Comparison of ENCODE assay signal across 8 cellular contexts in the genomic region with DNA sequence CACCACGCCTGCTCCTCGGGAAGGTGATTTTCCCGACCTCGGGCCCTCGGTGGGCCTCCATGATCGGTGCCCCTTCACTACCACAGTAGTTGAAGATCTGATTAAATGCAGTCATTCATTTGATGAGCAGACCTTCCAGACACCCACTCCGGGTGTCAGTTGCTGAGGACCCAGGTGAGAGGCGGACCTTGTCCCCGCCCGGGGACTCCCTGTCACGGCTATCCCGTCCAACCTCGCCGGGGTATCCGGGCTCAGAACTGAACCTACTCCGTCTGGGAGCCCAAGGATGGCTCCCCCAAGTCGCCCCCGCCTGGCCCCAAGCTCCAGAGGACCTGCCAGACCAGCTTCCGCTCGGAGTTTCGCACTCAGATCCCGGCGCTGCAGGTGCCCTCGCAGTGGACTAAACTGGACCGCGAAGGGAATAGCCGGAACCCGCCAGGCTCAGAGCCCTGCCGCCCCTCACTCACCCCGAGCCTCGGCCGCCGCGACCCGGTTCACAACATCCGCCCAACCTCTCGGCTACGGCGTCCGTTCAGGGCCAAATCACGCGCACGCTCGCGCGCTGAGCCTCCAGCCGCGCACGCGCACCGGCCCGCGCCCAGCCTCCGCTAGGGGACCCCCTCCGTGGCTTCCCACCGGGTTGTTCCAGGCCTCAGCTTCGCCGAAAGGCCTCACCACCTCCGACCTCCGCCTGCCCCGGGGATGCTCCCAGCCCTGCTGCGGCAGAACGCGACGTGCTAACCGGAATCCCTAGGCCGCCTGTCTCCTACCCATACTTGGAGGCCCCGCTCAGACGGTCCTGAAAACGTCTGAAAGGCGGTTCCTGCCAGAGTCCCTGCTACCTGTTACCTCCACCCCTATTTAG. TPM values are rescaled to one million over a fixed set of nuclear protein-coding genes. Genes with fewer than 3 reads are reported as not detected.
DNase-seq lines count a peak whose midpoint lies in the region; ATAC-seq and TF ChIP-seq lines count a peak whose summit lies in the region.

No MANE protein-coding gene starts in this region.

- peaks cover 21 to 27% of the 10 kb centered on the region in 2 donors for H3K4me1 ChIP-seq in naive thymus-derived CD4-positive, alpha-beta T cell (ENCODE audit: control insufficient read depth in 2 of 2, insufficient read depth in 2 of 2, low read length in 2 of 2)

- no peaks in the 10 kb centered on the region for H3K27me3 ChIP-seq in naive thymus-derived CD4-positive, alpha-beta T cell (ENCODE audit: control insufficient read depth in 2 of 2, insufficient read depth in 2 of 2, low read length in 2 of 2)

- CTCF ChIA-PET in naive thymus-derived CD4-positive, alpha-beta T cell (lab: Charles Lee) = no interaction called here

- no peaks in the 10 kb centered on the region for H3K4me1 Mint-ChIP-seq in activated T-cell treated with anti-CD3 and anti-CD28 coated beads, Interleukin-2, amount 50 U/mL, for 72 hours (ENCODE audit: low read depth)
- H3K4me1 Mint-ChIP-seq in naive thymus-derived CD4-positive, alpha-beta T cell = peaks cover 0 to 3% (median 0%) of the 10 kb centered on the region in 7 donors
- no peaks in the 10 kb centered on the region for H3K4me1 Mint-ChIP-seq in stimulated activated effector memory CD8-positive, alpha-beta T cell treated with anti-CD3 and anti-CD28 coated beads, Interleukin-12 subunit alpha, Interleukin-12 subunit beta, amount 100 ng/mL, for 72 hours

- H3K36me3 ChIP-seq in KOPT-K1 (ENCODE audit: insufficient read depth, low read length) = no peaks in the 10 kb centered on the region
- H3K36me3 ChIP-seq in naive thymus-derived CD4-positive, alpha-beta T cell (ENCODE audit: control insufficient read depth in 2 of 3, insufficient read depth in 3 of 3, low read length in 3 of 3) = peaks cover 0 to 4% (median 0%) of the 10 kb centered on the region in 3 experiments

- H3K4me3 Mint-ChIP-seq in activated T-cell treated with anti-CD3 and anti-CD28 coated beads, Interleukin-2, amount 50 U/mL, for 72 hours = no peak overlapping the region
- no peak overlapping the region for H3K4me3 Mint-ChIP-seq in naive thymus-derived CD4-positive, alpha-beta T cell
- no peak overlapping the region for H3K4me3 Mint-ChIP-seq in stimulated activated effector memory CD8-positive, alpha-beta T cell treated with anti-CD3 and anti-CD28 coated beads, Interleukin-12 subunit alpha, Interleukin-12 subunit beta, amount 100 ng/mL, for 72 hours

- peak overlapping the region; percentile 83 for H3K4me3 ChIP-seq in fibroblast of mammary gland (ENCODE audit: control insufficient read depth, low read depth, low read length)
- peak overlapping the region; percentile 89 for H3K4me3 ChIP-seq in naive thymus-derived CD4-positive, alpha-beta T cell (ENCODE audit: low read length)

- DNase-seq in EH (ENCODE audit: low read depth) = peak; percentile 97
- peak; percentile 100 for DNase-seq in activated T-cell treated with anti-CD3 and anti-CD28 coated beads, Interleukin-2, amount 50 U/mL, for 72 hours
- DNase-seq in fibroblast of mammary gland (ENCODE audit: low read depth) = peak; percentile 91
- DNase-seq in naive thymus-derived CD4-positive, alpha-beta T cell = peak; percentile 95 to 100 (median 100)
- DNase-seq in stimulated activated effector memory CD8-positive, alpha-beta T cell treated with anti-CD3 and anti-CD28 coated beads, Interleukin-12 subunit alpha, Interleukin-12 subunit beta, amount 100 ng/mL, for 72 hours (ENCODE audit: low spot score in 2 of 2) = peak; percentile 100

- no peak for TF ChIP-seq CTCF in fibroblast of mammary gland (conservative IDR thresholded peaks at IDR 0.05; ENCODE audit: control insufficient read depth, insufficient read depth, low read depth, low read length)

- peak; percentile 65 for ATAC-seq in GM21825 (IDR thresholded peaks at IDR 0.05; ENCODE audit: unreplicated experiment)
- ATAC-seq in activated T-cell treated with anti-CD3 and anti-CD28 coated beads, Interleukin-2, amount 50 U/mL, for 72 hours (replicated peaks in 1 of 2) = peak; percentile 89 to 92
- peak; percentile 96 for ATAC-seq in naive thymus-derived CD4-positive, alpha-beta T cell
- peak; percentile 89 for ATAC-seq in stimulated activated effector memory CD8-positive, alpha-beta T cell treated with anti-CD3 and anti-CD28 coated beads, Interleukin-12 subunit alpha, Interleukin-12 subunit beta, amount 100 ng/mL, for 72 hours

- peak overlapping the region; percentile 75 for H3K27ac ChIP-seq in KOPT-K1 (ENCODE audit: low read depth, low read length, poor library complexity, severe bottlenecking)
- H3K27ac ChIP-seq in naive thymus-derived CD4-positive, alpha-beta T cell (ENCODE audit: low read depth, low read length) = peak overlapping the region; percentile 80

- POLR2A ChIA-PET in naive thymus-derived CD4-positive, alpha-beta T cell (lab: Charles Lee) = interaction anchor here (1.3 to 1.9 kb wide), 5 partner anchors 9 to 260 kb away, joined by 5 to 13 read pairs (median 6); a partner anchor contains a TSS

- no peaks in the 10 kb centered on the region for H3K27me3 Mint-ChIP-seq in activated T-cell treated with anti-CD3 and anti-CD28 coated beads, Interleukin-2, amount 50 U/mL, for 72 hours (ENCODE audit: low read depth)
- peaks cover 0 to 10% (median 0%) of the 10 kb centered on the region in 5 donors for H3K27me3 Mint-ChIP-seq in naive thymus-derived CD4-positive, alpha-beta T cell

- H3K27ac Mint-ChIP-seq in activated T-cell treated with anti-CD3 and anti-CD28 coated beads, Interleukin-2, amount 50 U/mL, for 72 hours = no peak overlapping the region
- no peak overlapping the region for H3K27ac Mint-ChIP-seq in naive thymus-derived CD4-positive, alpha-beta T cell
- H3K27ac Mint-ChIP-seq in stimulated activated effector memory CD8-positive, alpha-beta T cell treated with anti-CD3 and anti-CD28 coated beads, Interleukin-12 subunit alpha, Interleukin-12 subunit beta, amount 100 ng/mL, for 72 hours = no peak overlapping the region

- H3K36me3 Mint-ChIP-seq in activated T-cell treated with anti-CD3 and anti-CD28 coated beads, Interleukin-2, amount 50 U/mL, for 72 hours (ENCODE audit: insufficient read depth in 2 of 2) = no peaks in the 10 kb centered on the region
- no peaks in the 10 kb centered on the region for H3K36me3 Mint-ChIP-seq in naive thymus-derived CD4-positive, alpha-beta T cell
- H3K36me3 Mint-ChIP-seq in stimulated activated effector memory CD8-positive, alpha-beta T cell treated with anti-CD3 and anti-CD28 coated beads, Interleukin-12 subunit alpha, Interleukin-12 subunit beta, amount 100 ng/mL, for 72 hours = no peaks in the 10 kb centered on the region

- intact Hi-C loops in naive thymus-derived CD4-positive, alpha-beta T cell (cut with micrococcal nuclease) = loop anchor here in 1 of 2 donors (1.0 kb wide), 1 partner anchor 277 kb away; a partner anchor contains a TSS

- H3K9me3 ChIP-seq in KOPT-K1 (ENCODE audit: insufficient read depth, low read length, poor library complexity, severe bottlenecking) = no peaks in the 10 kb centered on the region
- no peaks in the 10 kb centered on the region for H3K9me3 ChIP-seq in naive thymus-derived CD4-positive, alpha-beta T cell (ENCODE audit: control insufficient read depth in 2 of 3, low read length in 3 of 3)

- H3K9me3 Mint-ChIP-seq in activated T-cell treated with anti-CD3 and anti-CD28 coated beads, Interleukin-2, amount 50 U/mL, for 72 hours = no peaks in the 10 kb centered on the region
- no peaks in the 10 kb centered on the region for H3K9me3 Mint-ChIP-seq in naive thymus-derived CD4-positive, alpha-beta T cell
- no peaks in the 10 kb centered on the region for H3K9me3 Mint-ChIP-seq in stimulated activated effector memory CD8-positive, alpha-beta T cell treated with anti-CD3 and anti-CD28 coated beads, Interleukin-12 subunit alpha, Interleukin-12 subunit beta, amount 100 ng/mL, for 72 hours

TF ChIP-seq in PFSK-1, 5 proteins besides CTCF, POLR2A, EP300 and RAD21 (continues in another document):
- TF ChIP-seq POLR2AphosphoS5 (IDR thresholded peaks at IDR 0.05; ENCODE audit: low read depth, low read length) = peak; percentile 98
- peak; percentile 76 for TF ChIP-seq TAF1 (IDR thresholded peaks at IDR 0.05; ENCODE audit: borderline replicate concordance, insufficient read depth, low read length)
- TF ChIP-seq SIN3A (IDR thresholded peaks at IDR 0.05; ENCODE audit: borderline replicate concordance, insufficient read depth, low read length) = peak; percentile 96; the same call in 1 of the 2 replicates
- TF ChIP-seq, protein P1, sequence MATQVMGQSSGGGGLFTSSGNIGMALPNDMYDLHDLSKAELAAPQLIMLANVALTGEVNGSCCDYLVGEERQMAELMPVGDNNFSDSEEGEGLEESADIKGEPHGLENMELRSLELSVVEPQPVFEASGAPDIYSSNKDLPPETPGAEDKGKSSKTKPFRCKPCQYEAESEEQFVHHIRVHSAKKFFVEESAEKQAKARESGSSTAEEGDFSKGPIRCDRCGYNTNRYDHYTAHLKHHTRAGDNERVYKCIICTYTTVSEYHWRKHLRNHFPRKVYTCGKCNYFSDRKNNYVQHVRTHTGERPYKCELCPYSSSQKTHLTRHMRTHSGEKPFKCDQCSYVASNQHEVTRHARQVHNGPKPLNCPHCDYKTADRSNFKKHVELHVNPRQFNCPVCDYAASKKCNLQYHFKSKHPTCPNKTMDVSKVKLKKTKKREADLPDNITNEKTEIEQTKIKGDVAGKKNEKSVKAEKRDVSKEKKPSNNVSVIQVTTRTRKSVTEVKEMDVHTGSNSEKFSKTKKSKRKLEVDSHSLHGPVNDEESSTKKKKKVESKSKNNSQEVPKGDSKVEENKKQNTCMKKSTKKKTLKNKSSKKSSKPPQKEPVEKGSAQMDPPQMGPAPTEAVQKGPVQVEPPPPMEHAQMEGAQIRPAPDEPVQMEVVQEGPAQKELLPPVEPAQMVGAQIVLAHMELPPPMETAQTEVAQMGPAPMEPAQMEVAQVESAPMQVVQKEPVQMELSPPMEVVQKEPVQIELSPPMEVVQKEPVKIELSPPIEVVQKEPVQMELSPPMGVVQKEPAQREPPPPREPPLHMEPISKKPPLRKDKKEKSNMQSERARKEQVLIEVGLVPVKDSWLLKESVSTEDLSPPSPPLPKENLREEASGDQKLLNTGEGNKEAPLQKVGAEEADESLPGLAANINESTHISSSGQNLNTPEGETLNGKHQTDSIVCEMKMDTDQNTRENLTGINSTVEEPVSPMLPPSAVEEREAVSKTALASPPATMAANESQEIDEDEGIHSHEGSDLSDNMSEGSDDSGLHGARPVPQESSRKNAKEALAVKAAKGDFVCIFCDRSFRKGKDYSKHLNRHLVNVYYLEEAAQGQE (IDR thresholded peaks at IDR 0.05; ENCODE audit: insufficient read depth in 1 of 2, low read depth in 2 of 2, low read length in 2 of 2) = peak; percentile 65 to 71; a peak in 2 of 4 replicates

RNA-seq across cellular contexts. Expression of a gene that starts 22.3 kb away (rescaled TPM):
- polyA plus RNA-seq in PFSK-1 (2012; ENCODE audit: insufficient read length, low read depth) = 7.1 TPM
- total RNA-seq in activated T-cell treated with anti-CD3 and anti-CD28 coated beads, Interleukin-2, amount 50 U/mL, for 72 hours = 1,000 to 10,000 TPM; 1,100 to 1,278 TPM
- total RNA-seq in naive thymus-derived CD4-positive, alpha-beta T cell = 1,000 to 10,000 TPM; 2,341 to 4,458 (median 3,337) TPM
- polyA plus RNA-seq in naive thymus-derived CD4-positive, alpha-beta T cell = not detected

RNA-seq across cellular contexts. Expression of a gene that starts 31.0 kb away (rescaled TPM):
- 24.3 TPM for polyA plus RNA-seq in PFSK-1 (2012; ENCODE audit: insufficient read length, low read depth)
- 10 to 100 TPM; 14.7 to 17.6 TPM for total RNA-seq in activated T-cell treated with anti-CD3 and anti-CD28 coated beads, Interleukin-2, amount 50 U/mL, for 72 hours
- 10 to 100 TPM in 4 of 5 experiments, 1 to 10 TPM in 1; 7.0 to 25.7 (median 20.7) TPM for total RNA-seq in naive thymus-derived CD4-positive, alpha-beta T cell
- polyA plus RNA-seq in naive thymus-derived CD4-positive, alpha-beta T cell = 10 to 100 TPM; 10.3 to 12.3 TPM

Comparison
In these comparisons a context has a peak if more than half of its experiments do, and no peak if none do; other contexts are left out.
1. Peak in every context shown above with its lines: DNase-seq, ATAC-seq, H3K4me3 ChIP-seq and H3K27ac ChIP-seq.